20 cellular contexts compared by ENCODE assay signal in the genomic region with DNA sequence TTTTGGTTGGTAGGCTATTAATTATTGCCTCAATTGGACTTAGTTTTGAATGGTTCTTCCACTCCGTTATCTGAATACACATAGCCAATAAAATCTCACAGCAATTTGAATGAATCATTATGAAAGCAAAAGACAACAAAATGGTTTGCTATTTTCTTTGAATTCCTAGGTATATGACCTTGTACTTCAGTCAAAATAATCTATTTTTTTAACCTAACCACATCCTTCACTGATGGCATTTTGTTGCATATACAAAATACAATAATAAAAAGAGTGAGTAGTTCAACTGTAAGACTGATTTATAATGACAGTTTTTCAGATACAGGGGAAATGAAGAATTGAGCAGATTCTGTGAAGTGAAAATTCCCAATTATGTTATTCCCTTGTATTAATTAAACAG.
DNase-seq lines count a peak whose midpoint lies in the region; ATAC-seq and TF ChIP-seq lines count a peak whose summit lies in the region.
"Had no signal": no experiment of that assay in that cellular context is flagged by ENCODE, and none has a peak within 500 bp of the region (broad histone marks: within the 10 kb centered on the region; RNA-seq: fewer than 3 reads in every experiment).

No MANE protein-coding gene starts in this region.

- peaks cover 0 to 1% (median 0%) of the 10 kb centered on the region in 7 donors for H3K4me1 Mint-ChIP-seq in naive thymus-derived CD4-positive, alpha-beta T cell
- H3K4me1 Mint-ChIP-seq: CD14-positive monocyte had no signal

- POLR2A ChIA-PET in naive thymus-derived CD4-positive, alpha-beta T cell (lab: Charles Lee): no interaction called here

- peaks cover 1 to 17% (median 8%) of the 10 kb centered on the region in 11 donors for H3K9me3 Mint-ChIP-seq in naive thymus-derived CD4-positive, alpha-beta T cell

- H3K4me3 Mint-ChIP-seq in naive thymus-derived CD4-positive, alpha-beta T cell: no peak overlapping the region
- H3K4me3 Mint-ChIP-seq: CD14-positive monocyte had no signal

- DNase-seq in EH (ENCODE audit: low read depth) (peak; percentile 59), LHCN-M2 (ENCODE audit: low read depth) (peak; percentile 52), astrocyte of the spinal cord (ENCODE audit: low read depth, low spot score) (peak; percentile 53), osteoblast (ENCODE audit: insufficient read length, low spot score, missing footprints) (peak; percentile 76), GM13977 (ENCODE audit: low spot score) (no peak), SK-N-DZ (ENCODE audit: low spot score) (no peak)
- no peak for DNase-seq in naive thymus-derived CD4-positive, alpha-beta T cell
- DNase-seq: ACHN, AML-193, COR-L47, DMS153, GM23248, MM.1S, NCI-H1105, NCI-H187, NCI-H69, RPMI8226, SIG-M5 had no signal

- TF ChIP-seq CTCF in astrocyte of the spinal cord (IDR thresholded peaks at IDR 0.05; ENCODE audit: low read depth, low read length) (no peak), osteoblast (IDR thresholded peaks at IDR 0.05; ENCODE audit: extremely low read depth, low read depth, low read length) (no peak), GM13977 (IDR thresholded peaks at IDR 0.05; ENCODE audit: extremely low read depth, insufficient read depth, missing control alignments) (no peak)

- H3K4me3 ChIP-seq in astrocyte of the spinal cord (ENCODE audit: low read depth, low read length): no peak overlapping the region
- H3K4me3 ChIP-seq in osteoblast (ENCODE audit: insufficient read depth, low read length): no peak overlapping the region
- H3K4me3 ChIP-seq in naive thymus-derived CD4-positive, alpha-beta T cell (ENCODE audit: low read length): no peak overlapping the region
- H3K4me3 ChIP-seq: GM23248 had no signal

- CTCF ChIA-PET in naive thymus-derived CD4-positive, alpha-beta T cell (lab: Charles Lee): no interaction called here

- no peaks in the 10 kb centered on the region for H3K79me2 ChIP-seq in osteoblast (ENCODE audit: insufficient read depth, low read length)

- peak overlapping the region; percentile 4 for H3K4me2 ChIP-seq in osteoblast (ENCODE audit: insufficient read depth, low read length)
- H3K4me2 ChIP-seq: KMS-11 had no signal

- H3K36me3 ChIP-seq in osteoblast (ENCODE audit: insufficient read depth, low read length): no peaks in the 10 kb centered on the region
- no peaks in the 10 kb centered on the region for H3K36me3 ChIP-seq in naive thymus-derived CD4-positive, alpha-beta T cell (ENCODE audit: control insufficient read depth in 2 of 3, insufficient read depth in 3 of 3, low read length in 3 of 3)

- H3K27me3 Mint-ChIP-seq in naive thymus-derived CD4-positive, alpha-beta T cell: peaks cover 0 to 8% (median 0%) of the 10 kb centered on the region in 5 donors

- ATAC-seq in naive thymus-derived CD4-positive, alpha-beta T cell: no peak

- H3K27ac ChIP-seq in osteoblast (ENCODE audit: low read depth, low read length): no peak overlapping the region
- H3K27ac ChIP-seq in naive thymus-derived CD4-positive, alpha-beta T cell (ENCODE audit: low read depth, low read length): no peak overlapping the region
- H3K27ac ChIP-seq: GM23248, KMS-11 had no signal

- H2AFZ ChIP-seq in osteoblast (ENCODE audit: low read length): no peak overlapping the region
- H2AFZ ChIP-seq: GM23248 had no signal

- H3K27me3 ChIP-seq in osteoblast (ENCODE audit: insufficient read depth, low read length): no peaks in the 10 kb centered on the region
- no peaks in the 10 kb centered on the region for H3K27me3 ChIP-seq in naive thymus-derived CD4-positive, alpha-beta T cell (ENCODE audit: control insufficient read depth in 2 of 2, insufficient read depth in 2 of 2, low read length in 2 of 2)

- no peak overlapping the region for H3K27ac Mint-ChIP-seq in naive thymus-derived CD4-positive, alpha-beta T cell
- H3K27ac Mint-ChIP-seq: CD14-positive monocyte had no signal

- in situ Hi-C loops in astrocyte of the spinal cord (cut with HindIII; ENCODE audit: low sequenced_read_pairs): no loop called here
- in situ Hi-C loops in GM13977 (cut with MboI; ENCODE audit: low pct_unique_long_range_greater_than_20kb, low sequenced_read_pairs, unreplicated experiment): no loop called here

- peaks cover 0 to 6% (median 0%) of the 10 kb centered on the region in 5 donors for H3K36me3 Mint-ChIP-seq in naive thymus-derived CD4-positive, alpha-beta T cell
- H3K36me3 Mint-ChIP-seq: CD14-positive monocyte had no signal

- peaks cover 6% of the 10 kb centered on the region for H3K4me1 ChIP-seq in osteoblast (ENCODE audit: insufficient read depth, low read length)
- no peaks in the 10 kb centered on the region for H3K4me1 ChIP-seq in naive thymus-derived CD4-positive, alpha-beta T cell (ENCODE audit: control insufficient read depth in 2 of 2, insufficient read depth in 2 of 2, low read length in 2 of 2)

- H3K9me3 ChIP-seq in osteoblast (ENCODE audit: low read depth, low read length): no peaks in the 10 kb centered on the region
- no peaks in the 10 kb centered on the region for H3K9me3 ChIP-seq in naive thymus-derived CD4-positive, alpha-beta T cell (ENCODE audit: control insufficient read depth in 2 of 3, low read length in 3 of 3)

- no peaks in the 10 kb centered on the region for H4K20me1 ChIP-seq in osteoblast (ENCODE audit: insufficient read depth, low read length)

- intact Hi-C loops in naive thymus-derived CD4-positive, alpha-beta T cell (cut with micrococcal nuclease): no loop called here

Comparison
In these comparisons a context has a peak if more than half of its experiments do, and no peak if none do; other contexts are left out.
1. DNase-seq: peak in EH (single experiment), LHCN-M2 (single experiment), astrocyte of the spinal cord (single experiment) and osteoblast (single experiment); none in GM13977 (single experiment), naive thymus-derived CD4-positive, alpha-beta T cell (0 of 9) and SK-N-DZ (single experiment).